In the genomic region with DNA sequence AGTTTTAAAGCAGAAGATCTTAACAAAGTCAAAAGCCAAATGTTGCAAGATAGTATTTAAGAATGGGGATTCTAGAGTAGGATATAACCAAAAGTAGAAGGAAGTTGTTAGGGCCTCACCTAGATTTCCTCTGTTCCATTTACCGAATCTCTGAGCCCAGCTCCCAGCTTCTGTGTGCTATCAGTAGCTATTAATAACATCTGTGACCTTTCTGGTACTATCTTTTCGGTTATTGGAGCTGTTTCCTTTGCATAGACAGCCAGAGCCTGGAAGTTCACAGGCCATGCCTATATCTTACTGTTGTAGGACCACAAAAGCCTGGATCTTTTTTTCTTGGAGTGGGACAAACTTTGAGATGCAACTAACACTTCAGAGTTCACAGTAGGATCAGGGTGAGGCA, we compare ENCODE assay signal across 25 cellular contexts.
"Had no signal": no experiment of that assay in that cellular context is flagged by ENCODE, and none has a peak within 500 bp of the region (broad histone marks: within the 10 kb centered on the region; RNA-seq: fewer than 3 reads in every experiment).

No MANE protein-coding gene starts in this region.

- H3K27ac Mint-ChIP-seq: dendritic cell treated with granulocyte-macrophage colony-stimulating factor and Interleukin-4, amounts not matched to agents 40 ng/mL and 50 ng/mL, for 4 days; endodermal cell; mesothelial cell of epicardium had no signal

- ATAC-seq: effector memory CD8-positive, alpha-beta T cell; esophagus mucosa; gastrocnemius medialis; left colon; left lobe of liver; lower lobe of right lung; mucosa of descending colon; naive thymus-derived CD8-positive, alpha-beta T cell had no signal

- H3K36me3 Mint-ChIP-seq: mesothelial cell of epicardium had no signal

- H3K27me3 Mint-ChIP-seq: dendritic cell treated with granulocyte-macrophage colony-stimulating factor and Interleukin-4, amounts not matched to agents 40 ng/mL and 50 ng/mL, for 4 days; effector memory CD8-positive, alpha-beta T cell; naive B cell; naive thymus-derived CD8-positive, alpha-beta T cell had no signal

- H3K4me3 Mint-ChIP-seq: dendritic cell treated with granulocyte-macrophage colony-stimulating factor and Interleukin-4, amounts not matched to agents 40 ng/mL and 50 ng/mL, for 4 days; endodermal cell; mesothelial cell of epicardium; naive B cell; naive thymus-derived CD8-positive, alpha-beta T cell had no signal

- DNase-seq: colonic mucosa; cortex of kidney; effector CD8-positive, alpha-beta T cell; effector memory CD8-positive, alpha-beta T cell; endodermal cell; erythroblast; esophagus squamous epithelium; foreskin fibroblast; foreskin melanocyte; gastrocnemius medialis; glutamatergic neuron; head of caudate nucleus; heart right ventricle; hippocampal formation; left colon; left ventricle myocardium inferior; lower lobe of right lung; mesenchymal stem cell; mucosa of descending colon; naive B cell; naive thymus-derived CD8-positive, alpha-beta T cell had no signal

- H3K9me3 Mint-ChIP-seq: dendritic cell treated with granulocyte-macrophage colony-stimulating factor and Interleukin-4, amounts not matched to agents 40 ng/mL and 50 ng/mL, for 4 days; effector memory CD8-positive, alpha-beta T cell had no signal
